ENCODE assay signal across 8 cellular contexts in the genomic region with DNA sequence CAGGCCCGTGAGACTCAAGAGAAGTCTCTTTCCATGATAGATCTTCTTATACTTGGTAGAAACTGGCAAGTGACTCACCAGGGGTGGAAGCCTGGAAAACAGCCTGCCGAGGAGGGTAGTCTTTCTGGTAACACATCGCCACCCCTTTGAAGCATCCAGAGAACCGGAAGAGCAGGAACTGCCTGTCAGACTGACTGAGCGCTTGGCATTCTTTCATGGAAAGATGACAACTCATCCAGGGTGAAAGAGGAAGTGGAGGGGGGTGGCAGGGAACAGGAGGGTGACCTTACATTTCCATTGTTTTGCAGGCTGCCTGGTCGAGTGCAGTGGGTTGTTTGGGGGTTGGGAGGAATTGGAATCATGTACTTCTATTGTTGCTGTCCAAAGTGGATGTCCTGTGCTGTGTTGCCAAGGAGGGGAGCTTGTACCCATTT. TPM values are rescaled to one million over a fixed set of nuclear protein-coding genes. Genes with fewer than 3 reads are reported as not detected.
A peak's percentile ranks its signal among the peaks of the same experiment; 100 is the strongest.
DNase-seq lines count a peak whose midpoint lies in the region; ATAC-seq and TF ChIP-seq lines count a peak whose summit lies in the region.

No MANE protein-coding gene starts in this region.

- peak; percentile 99 for ATAC-seq in esophagus mucosa
- ATAC-seq in omental fat pad (ENCODE audit: low FRiP score) = peak; percentile 83
- ATAC-seq in GM19452 (IDR thresholded peaks at IDR 0.05; ENCODE audit: unreplicated experiment) = no peak

- DNase-seq in HT-29 (ENCODE audit: low spot score) (peak; percentile 98), UCSD-AML1 (lab: John Stamatoyannopoulos, UW; ENCODE audit: unreplicated experiment) (peak; percentile 82), omental fat pad (ENCODE audit: low spot score) (no peak), GM10266 (ENCODE audit: extremely low spot score) (no peak), G401 (ENCODE audit: low spot score) (no peak), medulla oblongata (ENCODE audit: extremely low spot score) (no peak)

- TF ChIP-seq CTCF in omental fat pad (IDR thresholded peaks at IDR 0.05) (no peak), GM10266 (IDR thresholded peaks at IDR 0.05; ENCODE audit: control insufficient read depth, insufficient read depth, low read depth, missing control alignments) (no peak)

- in situ Hi-C loops in G401 (cut with HindIII; ENCODE audit: low sequenced_read_pairs) = no loop called here

RNA-seq across cellular contexts. Expression of gene PRKCH, which starts 34.5 kb away (rescaled TPM):
- total RNA-seq in HT-29 (2014; rRNA removed; shearing (Covaris generic)) = 19.4 and 49.5 TPM in 2 replicates
- 48.2 TPM for total RNA-seq in esophagus mucosa
- total RNA-seq in omental fat pad = 10 to 100 TPM; 15.7 to 74.7 (median 38.4) TPM
- not detected in 2 replicates for total RNA-seq in G401 (2014; rRNA removed; shearing (Covaris generic))

Comparison
In these comparisons a context has a peak if more than half of its experiments do, and no peak if none do; other contexts are left out.
1. DNase-seq: peak in HT-29 (single experiment) and UCSD-AML1 (single experiment); none in omental fat pad (single experiment), GM10266 (single experiment), G401 (single experiment) and medulla oblongata (single experiment).
2. RNA of gene PRKCH, which starts 34.5 kb away (total RNA-seq): 19.4 to 49.5 TPM in HT-29, 48.2 TPM in esophagus mucosa (single experiment) and 15.7 to 74.7 TPM in omental fat pad; not detected in G401; every median in the first group is over 10 times any median in the second.